25 cellular contexts compared by ENCODE assay signal in the genomic region with DNA sequence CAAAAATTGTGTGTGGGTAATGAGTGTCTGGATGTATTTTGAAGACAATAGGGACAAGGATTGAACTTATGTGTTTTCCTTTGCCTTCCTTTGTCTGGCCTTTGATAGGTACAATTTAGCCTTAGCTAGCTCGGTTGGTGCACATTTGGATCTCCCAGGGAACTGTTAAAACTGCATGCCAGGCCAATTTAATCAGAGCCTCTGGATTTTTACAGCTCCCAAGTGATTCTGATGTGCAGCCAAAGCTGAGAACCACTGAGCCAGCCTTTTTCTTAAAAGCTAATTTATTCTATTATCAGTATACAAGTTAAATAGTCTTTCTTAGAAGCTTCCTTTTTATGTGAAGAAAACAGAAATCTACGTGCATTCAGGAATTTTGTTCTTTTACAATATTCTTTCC. TPM values are rescaled to one million over a fixed set of nuclear protein-coding genes. Genes with fewer than 3 reads are reported as not detected.
DNase-seq lines count a peak whose midpoint lies in the region; ATAC-seq and TF ChIP-seq lines count a peak whose summit lies in the region.
"Had no signal": no experiment of that assay in that cellular context is flagged by ENCODE, and none has a peak within 500 bp of the region (broad histone marks: within the 10 kb centered on the region; RNA-seq: fewer than 3 reads in every experiment).

No MANE protein-coding gene starts in this region.

- H3K27ac Mint-ChIP-seq in dendritic cell treated with granulocyte-macrophage colony-stimulating factor and Interleukin-4, amounts not matched to agents 40 ng/mL and 50 ng/mL, for 4 days: peak overlapping the region; percentile 73
- H3K27ac Mint-ChIP-seq in Caco-2 (ENCODE audit: unreplicated experiment): no peak overlapping the region
- H3K27ac Mint-ChIP-seq: activated naive CD4-positive, alpha-beta T cell treated with anti-CD3 and anti-CD28 coated beads, Interleukin-2, amount 50 U/mL, for 24 hours had no signal

- H3K9me3 ChIP-seq in BLaER1 treated with 17β-estradiol and CSF1 and Interleukin-3, amounts not matched to agents 10 nM and 100 nM (replicated peaks in 1 of 11): peaks cover 0 to 22% (median 8%) of the 10 kb centered on the region in 11 experiments; a peak in 10 of 22 replicates
- no peaks in the 10 kb centered on the region for H3K9me3 ChIP-seq in Karpas-422 (ENCODE audit: low read length)
- no peaks in the 10 kb centered on the region for H3K9me3 ChIP-seq in SJCRH30 (replicated peaks)
- H3K9me3 ChIP-seq in Caco-2: no peaks in the 10 kb centered on the region
- H3K9me3 ChIP-seq: ascending aorta, esophagus squamous epithelium, HAP-1, pancreas, sigmoid colon, SK-N-SH had no signal

- no peak overlapping the region for H2AFZ ChIP-seq in Karpas-422 (ENCODE audit: low read length)

- H3K27me3 ChIP-seq in BLaER1 treated with 17β-estradiol and CSF1 and Interleukin-3, amounts not matched to agents 10 nM and 100 nM: no peaks in the 10 kb centered on the region
- no peaks in the 10 kb centered on the region for H3K27me3 ChIP-seq in Karpas-422 (ENCODE audit: low read length)
- peaks cover 18% of the 10 kb centered on the region for H3K27me3 ChIP-seq in SJCRH30
- H3K27me3 ChIP-seq in Caco-2 (replicated peaks; ENCODE audit: control insufficient read depth, insufficient read depth, low read length): no peaks in the 10 kb centered on the region
- H3K27me3 ChIP-seq: ascending aorta, esophagus squamous epithelium, pancreas, sigmoid colon had no signal

- H3K4me1 Mint-ChIP-seq in dendritic cell treated with granulocyte-macrophage colony-stimulating factor and Interleukin-4, amounts not matched to agents 40 ng/mL and 50 ng/mL, for 4 days (ENCODE audit: low read depth): peaks cover 65% of the 10 kb centered on the region
- no peaks in the 10 kb centered on the region for H3K4me1 Mint-ChIP-seq in Caco-2 (ENCODE audit: low read depth, unreplicated experiment)

- peak overlapping the region; percentile 70 to 94 (median 83) for H3K4me2 ChIP-seq in BLaER1 treated with 17β-estradiol and CSF1 and Interleukin-3, amounts not matched to agents 10 nM and 100 nM
- H3K4me2 ChIP-seq in Karpas-422 (ENCODE audit: low read depth, low read length, poor library complexity, severe bottlenecking): no peak overlapping the region
- H3K4me2 ChIP-seq: SK-N-SH had no signal

- ATAC-seq in HG03442 (IDR thresholded peaks at IDR 0.05; ENCODE audit: unreplicated experiment): no peak
- ATAC-seq: Panc1, pancreas had no signal

- peaks cover 0 to 100% (median 28%) of the 10 kb centered on the region in 11 experiments; a peak in 12 of 22 replicates for H4K20me1 ChIP-seq in BLaER1 treated with 17β-estradiol and CSF1 and Interleukin-3, amounts not matched to agents 10 nM and 100 nM
- H4K20me1 ChIP-seq in Karpas-422 (ENCODE audit: insufficient read depth, low read depth, low read length): no peaks in the 10 kb centered on the region

- H3K9ac ChIP-seq in BLaER1 treated with 17β-estradiol and CSF1 and Interleukin-3, amounts not matched to agents 10 nM and 100 nM: peak overlapping the region in 2 of 11 experiments; percentile 79 to 82; a peak in 2 of 22 replicates
- no peak overlapping the region for H3K9ac ChIP-seq in Karpas-422 (ENCODE audit: low read length)
- H3K9ac ChIP-seq: KMS-11, SK-N-SH had no signal

- peaks cover 18% of the 10 kb centered on the region for H3K79me2 ChIP-seq in Karpas-422 (ENCODE audit: low read length)

- DNase-seq in Karpas-422: no peak
- DNase-seq in middle frontal gyrus (ENCODE audit: extremely low spot score, low spot score): peak; percentile 66
- no peak for DNase-seq in SJCRH30
- DNase-seq in Caco-2: no peak
- no peak for DNase-seq in NCI-H82 treated with DMSO at 0.1 percent for 48 hours (lab: John Stamatoyannopoulos, UW; ENCODE audit: unreplicated experiment)
- DNase-seq: ACHN; DMS 273 treated with DMSO at 0.1 percent for 48 hours; effector memory CD4-positive, alpha-beta T cell; esophagus squamous epithelium; NCI-H187; NCI-H748 treated with DMSO at 0.1 percent for 48 hours; pancreas; sigmoid colon; SK-N-SH had no signal

- H3K9me3 Mint-ChIP-seq in dendritic cell treated with granulocyte-macrophage colony-stimulating factor and Interleukin-4, amounts not matched to agents 40 ng/mL and 50 ng/mL, for 4 days: no peaks in the 10 kb centered on the region
- no peaks in the 10 kb centered on the region for H3K9me3 Mint-ChIP-seq in Caco-2 (ENCODE audit: unreplicated experiment)
- H3K9me3 Mint-ChIP-seq: activated naive CD4-positive, alpha-beta T cell treated with anti-CD3 and anti-CD28 coated beads, Interleukin-2, amount 50 U/mL, for 24 hours; nephron had no signal

- H3K4me3 ChIP-seq in BLaER1 treated with 17β-estradiol and CSF1 and Interleukin-3, amounts not matched to agents 10 nM and 100 nM: peak overlapping the region in 6 of 10 experiments; percentile 21 to 52 (median 38); a peak in 7 of 20 replicates
- H3K4me3 ChIP-seq in Karpas-422 (ENCODE audit: low read length): no peak overlapping the region
- H3K4me3 ChIP-seq in SJCRH30: no peak overlapping the region
- no peak overlapping the region for H3K4me3 ChIP-seq in Caco-2 (ENCODE audit: low read depth, low read length)
- H3K4me3 ChIP-seq: ascending aorta, esophagus squamous epithelium, HAP-1, pancreas, sigmoid colon had no signal

- POLR2A ChIA-PET in Caco-2 (lab: Charles Lee): no interaction called here

- BruUV-seq in Caco-2 (replicated peaks; lab: Mats Ljungman, UMichigan): no TSS peak

- peak overlapping the region in 9 of 11 experiments; percentile 8 to 93 (median 87); a peak in 15 of 22 replicates for H3K27ac ChIP-seq in BLaER1 treated with 17β-estradiol and CSF1 and Interleukin-3, amounts not matched to agents 10 nM and 100 nM
- H3K27ac ChIP-seq in Karpas-422 (ENCODE audit: low read length): peak overlapping the region; percentile 96
- H3K27ac ChIP-seq in SJCRH30: no peak overlapping the region
- H3K27ac ChIP-seq: ascending aorta, KMS-11, pancreas, sigmoid colon had no signal

- intact Hi-C loops in dendritic cell treated with granulocyte-macrophage colony-stimulating factor and Interleukin-4, amounts not matched to agents 40 ng/mL and 50 ng/mL, for 4 days (cut with micrococcal nuclease): no loop called here
- intact Hi-C loops in Caco-2 (cut with micrococcal nuclease; ENCODE audit: unreplicated experiment): no loop called here

- CTCF ChIA-PET in Caco-2 (lab: Charles Lee): no interaction called here

- peaks cover 70 to 98% (median 83%) of the 10 kb centered on the region in 10 experiments for H3K4me1 ChIP-seq in BLaER1 treated with 17β-estradiol and CSF1 and Interleukin-3, amounts not matched to agents 10 nM and 100 nM
- H3K4me1 ChIP-seq in Karpas-422 (ENCODE audit: low read length) (peaks cover 70% of the 10 kb centered on the region), SJCRH30 (no peaks in the 10 kb centered on the region), Caco-2 (no peaks in the 10 kb centered on the region)
- H3K4me1 ChIP-seq: ascending aorta had no signal

- no peak overlapping the region for H3K4me3 Mint-ChIP-seq in dendritic cell treated with granulocyte-macrophage colony-stimulating factor and Interleukin-4, amounts not matched to agents 40 ng/mL and 50 ng/mL, for 4 days
- H3K4me3 Mint-ChIP-seq in Caco-2 (ENCODE audit: unreplicated experiment): no peak overlapping the region
- H3K4me3 Mint-ChIP-seq: activated naive CD4-positive, alpha-beta T cell treated with anti-CD3 and anti-CD28 coated beads, Interleukin-2, amount 50 U/mL, for 24 hours; nephron had no signal

- peaks cover 84 to 99% (median 92%) of the 10 kb centered on the region in 11 experiments for H3K36me3 ChIP-seq in BLaER1 treated with 17β-estradiol and CSF1 and Interleukin-3, amounts not matched to agents 10 nM and 100 nM
- H3K36me3 ChIP-seq in Karpas-422 (ENCODE audit: insufficient read depth, low read length): peaks cover 88% of the 10 kb centered on the region
- no peaks in the 10 kb centered on the region for H3K36me3 ChIP-seq in SJCRH30
- H3K36me3 ChIP-seq in Caco-2 (ENCODE audit: control insufficient read depth, insufficient read depth, low read length): no peaks in the 10 kb centered on the region
- H3K36me3 ChIP-seq: ascending aorta, esophagus squamous epithelium, HAP-1, pancreas, sigmoid colon had no signal

- H3K27me3 Mint-ChIP-seq in dendritic cell treated with granulocyte-macrophage colony-stimulating factor and Interleukin-4, amounts not matched to agents 40 ng/mL and 50 ng/mL, for 4 days: no peaks in the 10 kb centered on the region
- H3K27me3 Mint-ChIP-seq in Caco-2 (ENCODE audit: insufficient read depth, unreplicated experiment): peaks cover 23% of the 10 kb centered on the region
- H3K27me3 Mint-ChIP-seq: activated naive CD4-positive, alpha-beta T cell treated with anti-CD3 and anti-CD28 coated beads, Interleukin-2, amount 50 U/mL, for 24 hours had no signal

- H3K9me2 ChIP-seq in Karpas-422 (replicated peaks; ENCODE audit: insufficient read depth, low read length): no peaks in the 10 kb centered on the region
- H3K9me2 ChIP-seq: SK-N-SH had no signal

- H3K36me3 Mint-ChIP-seq in dendritic cell treated with granulocyte-macrophage colony-stimulating factor and Interleukin-4, amounts not matched to agents 40 ng/mL and 50 ng/mL, for 4 days (ENCODE audit: low read depth): peaks cover 100% of the 10 kb centered on the region
- no peaks in the 10 kb centered on the region for H3K36me3 Mint-ChIP-seq in Caco-2 (ENCODE audit: insufficient read depth, unreplicated experiment)

- TF ChIP-seq CTCF in Caco-2 (IDR thresholded peaks at IDR 0.05; ENCODE audit: insufficient read depth in 1 of 2, low read depth in 1 of 2, low read length in 1 of 2, severe bottlenecking in 1 of 2, unreplicated experiment in 1 of 2): no peak

RNA-seq across cellular contexts. Expression of gene PLEK, which starts 25.0 kb away (rescaled TPM):
- 224 and 232 TPM in 2 replicates for total RNA-seq in Karpas-422 (2014; rRNA removed; shearing (Covaris generic); ENCODE audit: low replicate concordance)
- 0.10 TPM in 1 of 2 replicates, not detected in the other for total RNA-seq in SJCRH30 (2014; rRNA removed; shearing (Covaris generic))
- not detected in 2 replicates for total RNA-seq in Caco-2 (2022)
- total RNA-seq: chondrocyte, kidney epithelial cell had no signal

Comparison
In these comparisons a context has a peak if more than half of its experiments do, and no peak if none do; other contexts are left out.
1. H3K4me3 ChIP-seq: peak in BLaER1 treated with 17β-estradiol and CSF1 and Interleukin-3, amounts not matched to agents 10 nM and 100 nM (6 of 10); none in Karpas-422 (single experiment), SJCRH30 (single experiment) and Caco-2 (single experiment).
2. RNA of gene PLEK, which starts 25.0 kb away (total RNA-seq): 224 to 232 TPM in Karpas-422; 0.10 TPM in SJCRH30 and not detected in Caco-2; every median in the first group is over 100 times any median in the second.